ENCODE assay signal across 8 cellular contexts in the genomic region with DNA sequence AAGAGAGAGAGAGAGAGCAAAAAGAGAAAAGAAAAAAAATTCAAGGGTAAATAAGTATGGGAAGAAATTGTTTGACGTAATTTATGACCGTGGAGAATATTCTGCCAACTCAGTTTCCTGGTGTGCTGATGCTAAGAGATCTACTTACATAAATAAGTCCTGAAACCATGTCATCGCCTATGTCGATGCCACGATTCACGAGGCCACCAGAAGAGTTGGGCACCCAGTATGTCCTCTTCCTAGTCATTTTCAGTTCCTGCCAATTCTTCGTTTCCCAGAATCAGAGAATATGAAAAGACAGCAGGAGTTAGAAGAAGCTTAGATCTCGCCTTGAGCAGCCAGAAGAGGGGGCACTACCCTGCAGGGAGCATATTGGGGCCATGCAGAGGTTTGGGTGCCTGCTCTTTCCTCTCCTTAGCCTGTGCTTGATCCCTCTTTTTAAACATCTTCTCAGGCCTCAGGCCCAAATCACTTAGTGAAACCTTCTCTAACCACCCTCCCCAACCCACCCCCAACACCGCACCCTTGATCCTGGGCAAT. TPM values are rescaled to one million over a fixed set of nuclear protein-coding genes. Genes with fewer than 3 reads are reported as not detected.
DNase-seq lines count a peak whose midpoint lies in the region; ATAC-seq and TF ChIP-seq lines count a peak whose summit lies in the region.

No MANE protein-coding gene starts in this region.

- H3K9me3 ChIP-seq in heart right ventricle: no peaks in the 10 kb centered on the region
- H3K9me3 ChIP-seq in neuronal stem cell (replicated peaks in 1 of 2; ENCODE audit: control insufficient read depth in 2 of 2, insufficient read depth in 1 of 2, low read depth in 1 of 2, low read length in 2 of 2): no peaks in the 10 kb centered on the region

- no peak overlapping the region for H4K8ac ChIP-seq in neuronal stem cell (ENCODE audit: low read depth, low read length)

- H2BK12ac ChIP-seq in neuronal stem cell (ENCODE audit: low read length): no peak overlapping the region

- H3K4me1 ChIP-seq in heart right ventricle (peaks cover 0 to 8% (median 0%) of the 10 kb centered on the region in 9 donors), neuronal stem cell (ENCODE audit: control insufficient read depth in 2 of 2, insufficient read depth in 1 of 2, low read depth in 1 of 2, low read length in 2 of 2) (no peaks in the 10 kb centered on the region)

- TF ChIP-seq CTCF in heart right ventricle (IDR thresholded peaks at IDR 0.05): peak in 7 of 9 donors; percentile 27 to 53 (median 36)

- intact Hi-C loops in heart right ventricle (cut with DNase I): loop anchor here in 6 of 10 donors (5.0 to 10.0 kb wide), 3 partner anchors 303 to 401 kb away; no protein-coding TSS in a partner anchor
- intact Hi-C loops in cardiac septum (cut with DNase I): loop anchor here (10.0 kb wide), 1 partner anchor 393 kb away; no protein-coding TSS in a partner anchor

- no peak overlapping the region for H2BK120ac ChIP-seq in neuronal stem cell (ENCODE audit: low read depth, low read length)

- no peaks in the 10 kb centered on the region for H3K36me3 ChIP-seq in heart right ventricle
- no peaks in the 10 kb centered on the region for H3K36me3 ChIP-seq in neuronal stem cell (replicated peaks in 1 of 2; ENCODE audit: control insufficient read depth in 2 of 2, insufficient read depth in 2 of 2, low read length in 2 of 2)

- no peak overlapping the region for H3K4me3 ChIP-seq in heart right ventricle
- H3K4me3 ChIP-seq in neuronal stem cell (ENCODE audit: low read length in 2 of 2): no peak overlapping the region

- no peak overlapping the region for H4K91ac ChIP-seq in neuronal stem cell (ENCODE audit: low read depth, low read length, poor library complexity)

- no peak overlapping the region for H3K23ac ChIP-seq in neuronal stem cell (ENCODE audit: low read depth, low read length, poor library complexity)

- ATAC-seq in heart right ventricle (peak in 5 of 8 donors; percentile 28 to 61 (median 41)), HG03108 (IDR thresholded peaks at IDR 0.05; ENCODE audit: unreplicated experiment) (peak; percentile 68), SK-N-SH treated with all-trans-retinoic acid at 6 μM for 48 hours (peak; percentile 92), HG03457 (IDR thresholded peaks at IDR 0.05; ENCODE audit: unreplicated experiment) (no peak)

- no peak overlapping the region for H3K4ac ChIP-seq in neuronal stem cell (ENCODE audit: low read length)

- H2BK15ac ChIP-seq in neuronal stem cell (ENCODE audit: low read length): no peak overlapping the region

- H3K27ac ChIP-seq in heart right ventricle: no peak overlapping the region
- H3K27ac ChIP-seq in neuronal stem cell (replicated peaks; ENCODE audit: low read length): no peak overlapping the region

- DNase-seq in heart right ventricle (peak in 1 of 2 donors; percentile 10), cardiac septum (ENCODE audit: low spot score) (no peak), dermis blood vessel endothelial cell (peak; percentile 64), neuronal stem cell (ENCODE audit: low spot score) (peak; percentile 17), NCI-H2081 treated with DMSO at 0.1 percent for 48 hours (lab: John Stamatoyannopoulos, UW) (no peak)

- H3K18ac ChIP-seq in neuronal stem cell (ENCODE audit: low read length): no peak overlapping the region

- no peak overlapping the region for H2AFZ ChIP-seq in neuronal stem cell (ENCODE audit: low read length)

- H3K4me2 ChIP-seq in neuronal stem cell (ENCODE audit: insufficient read depth, low read length, poor library complexity, severe bottlenecking): no peak overlapping the region

- no peak overlapping the region for H3K14ac ChIP-seq in neuronal stem cell (ENCODE audit: low read length)

- H3K9ac ChIP-seq in neuronal stem cell (ENCODE audit: low read depth, low read length, poor library complexity): no peak overlapping the region

- H3K27me3 ChIP-seq in heart right ventricle: no peaks in the 10 kb centered on the region
- H3K27me3 ChIP-seq in neuronal stem cell (ENCODE audit: control insufficient read depth in 3 of 3, insufficient read depth in 3 of 3, low read depth in 1 of 3, low read length in 3 of 3): peaks cover 0 to 4% (median 0%) of the 10 kb centered on the region in 3 experiments

- H2AK5ac ChIP-seq in neuronal stem cell (ENCODE audit: low read depth, low read length): no peak overlapping the region

- 71 to 72% methylated on average over 9 of the region's 9 CpGs for WGBS in heart right ventricle, 2 donors
- WGBS in neuronal stem cell (ENCODE audit: extremely low coverage in 2 of 2, insufficient read length in 2 of 2, insufficient replicate concordance in 1 of 2), 2 donors: 100% methylated on average over 2 of the region's 9 CpGs; no CpG with 5 or more reads in 1 of the 2 donors

- no peaks in the 10 kb centered on the region for H3K79me1 ChIP-seq in neuronal stem cell (ENCODE audit: low read depth, low read length)

- no peak overlapping the region for H2BK5ac ChIP-seq in neuronal stem cell (ENCODE audit: low read length)

TF ChIP-seq in SK-N-SH treated with all-trans-retinoic acid at 6 μM for 48 hours, 23 proteins besides CTCF, POLR2A, EP300 and RAD21 (continues in another document):
- no peak for TF ChIP-seq ZC3H10 (CRISPR knock-in tag; IDR thresholded peaks at IDR 0.05)
- no peak for TF ChIP-seq ZNF565 (CRISPR knock-in tag; conservative IDR thresholded peaks at IDR 0.05; ENCODE audit: low read depth)
- no peak for TF ChIP-seq TCF4 (CRISPR knock-in tag; IDR thresholded peaks at IDR 0.05; ENCODE audit: borderline replicate concordance)
- TF ChIP-seq BACH2 (CRISPR knock-in tag; IDR thresholded peaks at IDR 0.05; ENCODE audit: borderline replicate concordance): no peak
- no peak for TF ChIP-seq OSR1 (CRISPR knock-in tag; IDR thresholded peaks at IDR 0.05)
- TF ChIP-seq, protein P1, sequence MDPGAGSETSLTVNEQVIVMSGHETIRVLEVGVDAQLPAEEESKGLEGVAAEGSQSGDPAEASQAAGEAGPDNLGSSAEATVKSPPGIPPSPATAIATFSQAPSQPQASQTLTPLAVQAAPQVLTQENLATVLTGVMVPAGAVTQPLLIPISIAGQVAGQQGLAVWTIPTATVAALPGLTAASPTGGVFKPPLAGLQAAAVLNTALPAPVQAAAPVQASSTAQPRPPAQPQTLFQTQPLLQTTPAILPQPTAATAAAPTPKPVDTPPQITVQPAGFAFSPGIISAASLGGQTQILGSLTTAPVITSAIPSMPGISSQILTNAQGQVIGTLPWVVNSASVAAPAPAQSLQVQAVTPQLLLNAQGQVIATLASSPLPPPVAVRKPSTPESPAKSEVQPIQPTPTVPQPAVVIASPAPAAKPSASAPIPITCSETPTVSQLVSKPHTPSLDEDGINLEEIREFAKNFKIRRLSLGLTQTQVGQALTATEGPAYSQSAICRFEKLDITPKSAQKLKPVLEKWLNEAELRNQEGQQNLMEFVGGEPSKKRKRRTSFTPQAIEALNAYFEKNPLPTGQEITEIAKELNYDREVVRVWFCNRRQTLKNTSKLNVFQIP (CRISPR knock-in tag; IDR thresholded peaks at IDR 0.05; ENCODE audit: borderline replicate concordance, low read depth): no peak
- no peak for TF ChIP-seq ESRRG (CRISPR knock-in tag; IDR thresholded peaks at IDR 0.05)
- no peak for TF ChIP-seq ZFP30 (CRISPR knock-in tag; IDR thresholded peaks at IDR 0.05)
- TF ChIP-seq TOX (CRISPR knock-in tag; IDR thresholded peaks at IDR 0.05; ENCODE audit: borderline replicate concordance): no peak
- TF ChIP-seq GLIS3 (CRISPR knock-in tag; IDR thresholded peaks at IDR 0.05): no peak
- no peak for TF ChIP-seq SNAI2 (CRISPR knock-in tag; IDR thresholded peaks at IDR 0.05)
- TF ChIP-seq, protein P2, sequence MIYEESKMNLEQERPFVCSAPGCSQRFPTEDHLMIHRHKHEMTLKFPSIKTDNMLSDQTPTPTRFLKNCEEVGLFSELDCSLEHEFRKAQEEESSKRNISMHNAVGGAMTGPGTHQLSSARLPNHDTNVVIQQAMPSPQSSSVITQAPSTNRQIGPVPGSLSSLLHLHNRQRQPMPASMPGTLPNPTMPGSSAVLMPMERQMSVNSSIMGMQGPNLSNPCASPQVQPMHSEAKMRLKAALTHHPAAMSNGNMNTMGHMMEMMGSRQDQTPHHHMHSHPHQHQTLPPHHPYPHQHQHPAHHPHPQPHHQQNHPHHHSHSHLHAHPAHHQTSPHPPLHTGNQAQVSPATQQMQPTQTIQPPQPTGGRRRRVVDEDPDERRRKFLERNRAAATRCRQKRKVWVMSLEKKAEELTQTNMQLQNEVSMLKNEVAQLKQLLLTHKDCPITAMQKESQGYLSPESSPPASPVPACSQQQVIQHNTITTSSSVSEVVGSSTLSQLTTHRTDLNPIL (CRISPR knock-in tag; IDR thresholded peaks at IDR 0.05; ENCODE audit: low read depth): no peak
- no peak for TF ChIP-seq RARB (CRISPR knock-in tag; IDR thresholded peaks at IDR 0.05)
- no peak for TF ChIP-seq CSDC2 (CRISPR knock-in tag; IDR thresholded peaks at IDR 0.05)
- TF ChIP-seq ZNF70 (CRISPR knock-in tag; IDR thresholded peaks at IDR 0.05): no peak
- TF ChIP-seq PPARA (CRISPR knock-in tag; IDR thresholded peaks at IDR 0.05; ENCODE audit: borderline replicate concordance): no peak
- TF ChIP-seq CSRNP3 (CRISPR knock-in tag; IDR thresholded peaks at IDR 0.05): no peak

RNA-seq across cellular contexts. Expression of gene LONP2, which starts 12.4 kb away (rescaled TPM):
- total RNA-seq in heart right ventricle: 10 to 100 TPM; 66.2 to 86.6 (median 75.4) TPM
- polyA plus RNA-seq in heart right ventricle: 10 to 100 TPM; 16.5 to 53.8 TPM
- total RNA-seq in cardiac septum: 68.1 TPM
- 34.9 and 47.6 TPM in 2 replicates for total RNA-seq in dermis blood vessel endothelial cell
- 11.5 TPM for polyA plus RNA-seq in neuronal stem cell (2013, experiment 1 of 2)
- polyA plus RNA-seq in neuronal stem cell (2013, experiment 2 of 2): 11.7 TPM

RNA-seq across cellular contexts. Expression of gene ABCC11, which starts 15.6 kb away (rescaled TPM):
- total RNA-seq in heart right ventricle (under 1 TPM in 6 of 10 donors, not detected in 4; 0.17 to 0.61 (median 0.26) TPM), cardiac septum (0.30 TPM), dermis blood vessel endothelial cell (not detected in 2 replicates)
- under 1 TPM in 1 of 2 donors, not detected in 1; 0.01 TPM for polyA plus RNA-seq in heart right ventricle
- 0.03 TPM for polyA plus RNA-seq in neuronal stem cell (2013, experiment 1 of 2)
- 0.01 TPM for polyA plus RNA-seq in neuronal stem cell (2013, experiment 2 of 2)

Comparison
In these comparisons a context has a peak if more than half of its experiments do, and no peak if none do; other contexts are left out.
1. DNase-seq: peak in dermis blood vessel endothelial cell (single experiment) and neuronal stem cell (single experiment); none in cardiac septum (single experiment) and NCI-H2081 treated with DMSO at 0.1 percent for 48 hours (single experiment).